Comparison of ENCODE assay signal across 14 cellular contexts in the genomic region with DNA sequence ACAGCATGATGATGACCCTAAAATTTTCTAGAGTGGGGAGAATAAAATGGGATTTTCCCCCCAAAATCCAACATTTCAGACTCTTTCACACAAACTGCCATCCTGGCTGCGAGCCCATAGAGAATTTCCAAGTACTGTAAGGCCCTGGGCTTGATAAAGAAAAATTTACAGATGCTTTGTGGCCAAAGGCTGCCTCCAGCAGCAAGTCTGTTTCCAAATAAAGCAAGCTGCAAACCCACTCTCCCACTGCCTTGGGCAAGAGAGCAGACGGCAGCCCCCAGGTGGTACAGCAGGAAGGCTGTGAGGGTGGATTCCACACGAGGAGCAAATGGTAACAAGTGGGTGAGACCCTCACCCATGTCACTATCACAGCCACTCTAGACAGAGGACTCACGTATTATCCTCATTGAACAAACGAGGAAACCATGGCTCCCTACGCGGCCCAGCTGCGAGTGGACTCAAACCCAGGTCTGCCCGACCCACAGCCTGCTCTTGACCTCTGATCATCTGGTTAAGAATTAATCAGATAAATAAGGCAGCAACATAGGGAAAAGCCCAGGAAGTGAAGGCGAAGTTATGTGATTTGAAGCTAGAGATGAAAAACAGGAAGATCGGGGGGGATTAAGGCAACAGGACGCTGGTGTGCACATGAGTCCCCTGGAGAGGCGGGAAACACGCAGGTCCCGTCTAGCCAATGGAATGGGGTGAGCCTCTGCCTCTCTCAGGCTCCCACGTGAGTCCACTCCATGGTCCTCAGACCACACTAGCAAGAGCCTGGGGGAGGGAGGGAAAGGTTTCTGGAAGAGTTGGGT. TPM values are rescaled to one million over a fixed set of nuclear protein-coding genes. Genes with fewer than 3 reads are reported as not detected.
DNase-seq lines count a peak whose midpoint lies in the region; ATAC-seq and TF ChIP-seq lines count a peak whose summit lies in the region.
"Had no signal": no experiment of that assay in that cellular context is flagged by ENCODE, and none has a peak within 500 bp of the region (broad histone marks: within the 10 kb centered on the region; RNA-seq: fewer than 3 reads in every experiment).

No MANE protein-coding gene starts in this region.

- peaks cover 0 to 2% (median 0%) of the 10 kb centered on the region in 5 donors for H3K9me3 Mint-ChIP-seq in CD8-positive, alpha-beta memory T cell
- peaks cover 0 to 2% (median 0%) of the 10 kb centered on the region in 11 donors for H3K9me3 Mint-ChIP-seq in naive thymus-derived CD4-positive, alpha-beta T cell
- H3K9me3 Mint-ChIP-seq: natural killer cell had no signal

- peaks cover 0 to 6% (median 4%) of the 10 kb centered on the region in 3 donors for H3K36me3 Mint-ChIP-seq in CD8-positive, alpha-beta memory T cell
- peaks cover 0 to 16% (median 4%) of the 10 kb centered on the region in 5 donors for H3K36me3 Mint-ChIP-seq in naive thymus-derived CD4-positive, alpha-beta T cell
- H3K36me3 Mint-ChIP-seq: natural killer cell had no signal

- no peaks in the 10 kb centered on the region for H3K27me3 ChIP-seq in CD8-positive, alpha-beta memory T cell (ENCODE audit: insufficient read depth, low read length, poor library complexity, severe bottlenecking)
- no peaks in the 10 kb centered on the region for H3K27me3 ChIP-seq in naive thymus-derived CD4-positive, alpha-beta T cell (ENCODE audit: control insufficient read depth in 2 of 2, insufficient read depth in 2 of 2, low read length in 2 of 2)
- H3K27me3 ChIP-seq in ovary, result no peaks in the 10 kb centered on the region

- peak overlapping the region in 7 of 8 donors; percentile 39 to 89 (median 51) for H3K27ac Mint-ChIP-seq in CD8-positive, alpha-beta memory T cell
- H3K27ac Mint-ChIP-seq in naive thymus-derived CD4-positive, alpha-beta T cell, result peak overlapping the region; percentile 57 to 96 (median 91)
- H3K27ac Mint-ChIP-seq: natural killer cell had no signal

- CTCF ChIA-PET in CD8-positive, alpha-beta memory T cell (lab: Charles Lee), result no interaction called here
- CTCF ChIA-PET in naive thymus-derived CD4-positive, alpha-beta T cell (lab: Charles Lee), result interaction anchor here (0.6 kb wide), 1 partner anchor 1043 kb away, joined by 3 read pairs; no protein-coding TSS in a partner anchor

- TF ChIP-seq POLR2A in ovary (IDR thresholded peaks at IDR 0.05), result no peak

- H3K4me3 ChIP-seq in CD8-positive, alpha-beta memory T cell (ENCODE audit: low read length), result no peak overlapping the region
- no peak overlapping the region for H3K4me3 ChIP-seq in choroid plexus epithelial cell (ENCODE audit: low read depth, low read length)
- no peak overlapping the region for H3K4me3 ChIP-seq in naive thymus-derived CD4-positive, alpha-beta T cell (ENCODE audit: low read length)
- no peak overlapping the region for H3K4me3 ChIP-seq in ovary
- H3K4me3 ChIP-seq: HAP-1 had no signal

- TF ChIP-seq CTCF in choroid plexus epithelial cell (conservative IDR thresholded peaks at IDR 0.05; ENCODE audit: low read depth, low read length) (no peak), ovary (IDR thresholded peaks at IDR 0.05) (no peak)

- H3K27me3 Mint-ChIP-seq in CD8-positive, alpha-beta memory T cell, result peaks cover 0 to 4% of the 10 kb centered on the region in 2 donors
- H3K27me3 Mint-ChIP-seq in naive thymus-derived CD4-positive, alpha-beta T cell, result peaks cover 0 to 64% (median 0%) of the 10 kb centered on the region in 5 donors

- H3K36me3 ChIP-seq in CD8-positive, alpha-beta memory T cell (ENCODE audit: insufficient read depth, low read length), result no peaks in the 10 kb centered on the region
- H3K36me3 ChIP-seq in naive thymus-derived CD4-positive, alpha-beta T cell (ENCODE audit: control insufficient read depth in 2 of 3, insufficient read depth in 3 of 3, low read length in 3 of 3), result peaks cover 0 to 5% (median 0%) of the 10 kb centered on the region in 3 experiments
- no peaks in the 10 kb centered on the region for H3K36me3 ChIP-seq in ovary
- H3K36me3 ChIP-seq: HAP-1 had no signal

- peaks cover 32% of the 10 kb centered on the region for H3K4me1 ChIP-seq in CD8-positive, alpha-beta memory T cell (ENCODE audit: insufficient read depth, low read length)
- peaks cover 24 to 28% of the 10 kb centered on the region in 2 donors for H3K4me1 ChIP-seq in naive thymus-derived CD4-positive, alpha-beta T cell (ENCODE audit: control insufficient read depth in 2 of 2, insufficient read depth in 2 of 2, low read length in 2 of 2)
- peaks cover 5% of the 10 kb centered on the region for H3K4me1 ChIP-seq in ovary (ENCODE audit: insufficient read depth)
- H3K4me1 ChIP-seq: HAP-1 had no signal

- peak overlapping the region; percentile 47 to 81 (median 63) for H3K4me3 Mint-ChIP-seq in CD8-positive, alpha-beta memory T cell
- H3K4me3 Mint-ChIP-seq in naive thymus-derived CD4-positive, alpha-beta T cell, result peak overlapping the region; percentile 46 to 80 (median 63)
- H3K4me3 Mint-ChIP-seq: natural killer cell had no signal

- no peak overlapping the region for H3K27ac ChIP-seq in CD8-positive, alpha-beta memory T cell (ENCODE audit: low read depth, low read length)
- peak overlapping the region; percentile 63 for H3K27ac ChIP-seq in naive thymus-derived CD4-positive, alpha-beta T cell (ENCODE audit: low read depth, low read length)
- no peak overlapping the region for H3K27ac ChIP-seq in ovary
- H3K27ac ChIP-seq: C4-2B, HL-60 had no signal

- peak in 1 of 5 donors; percentile 25 for DNase-seq in CD8-positive, alpha-beta memory T cell
- DNase-seq in NCI-H69 (lab: John Stamatoyannopoulos, UW), result peak; percentile 36
- peak; percentile 23 for DNase-seq in choroid plexus epithelial cell (ENCODE audit: low read depth)
- DNase-seq in naive thymus-derived CD4-positive, alpha-beta T cell, result peak in 1 of 9 donors; percentile 28
- no peak for DNase-seq in ovary
- no peak for DNase-seq in OCI-M1 (lab: John Stamatoyannopoulos, UW)
- DNase-seq in SHP77 (lab: John Stamatoyannopoulos, UW), result no peak
- DNase-seq: natural killer cell, NCI-H2029, SIG-M5 had no signal

- intact Hi-C loops in naive thymus-derived CD4-positive, alpha-beta T cell (cut with micrococcal nuclease), result loop anchor here (1.0 to 5.0 kb wide), 5 partner anchors 15 to 42 kb away; no protein-coding TSS in a partner anchor
- intact Hi-C loops in ovary (cut with DNase I), result no loop called here

- POLR2A ChIA-PET in CD8-positive, alpha-beta memory T cell (lab: Charles Lee), result interaction anchor here (0.5 to 0.6 kb wide), 4 partner anchors 23 to 1722 kb away, joined by 3 to 5 read pairs (median 3); no protein-coding TSS in a partner anchor
- POLR2A ChIA-PET in naive thymus-derived CD4-positive, alpha-beta T cell (lab: Charles Lee), result interaction anchor here (0.5 to 1.5 kb wide), 5 partner anchors 11 to 365 kb away, joined by 3 to 7 read pairs (median 3); no protein-coding TSS in a partner anchor

- H3K9me3 ChIP-seq in CD8-positive, alpha-beta memory T cell (ENCODE audit: low read length), result no peaks in the 10 kb centered on the region
- H3K9me3 ChIP-seq in naive thymus-derived CD4-positive, alpha-beta T cell (ENCODE audit: control insufficient read depth in 2 of 3, low read length in 3 of 3), result no peaks in the 10 kb centered on the region
- no peaks in the 10 kb centered on the region for H3K9me3 ChIP-seq in ovary
- H3K9me3 ChIP-seq: HAP-1 had no signal

- 56 to 68% (median 63%) methylated on average over 16 of the region's 16 CpGs for WGBS in ovary, 3 donors

- H3K4me1 Mint-ChIP-seq in CD8-positive, alpha-beta memory T cell, result peaks cover 34 to 51% (median 45%) of the 10 kb centered on the region in 3 donors
- H3K4me1 Mint-ChIP-seq in naive thymus-derived CD4-positive, alpha-beta T cell, result peaks cover 15 to 56% (median 47%) of the 10 kb centered on the region in 7 donors

- ATAC-seq in naive thymus-derived CD4-positive, alpha-beta T cell, result peak; percentile 7
- ATAC-seq: sciatic nerve had no signal

- no peak for TF ChIP-seq EP300 in ovary (IDR thresholded peaks at IDR 0.05)

RNA-seq across cellular contexts. Expression of a gene that starts 37.4 kb away (rescaled TPM):
- total RNA-seq in CD8-positive, alpha-beta memory T cell, result 1 to 10 TPM; 3.8 TPM
- 3.6 TPM for polyA plus RNA-seq in CD8-positive, alpha-beta memory T cell
- 10 to 100 TPM in 4 of 5 experiments, 1 to 10 TPM in 1; 7.4 to 63.4 (median 39.5) TPM for total RNA-seq in naive thymus-derived CD4-positive, alpha-beta T cell
- 10 to 100 TPM; 10.5 to 16.2 TPM for polyA plus RNA-seq in naive thymus-derived CD4-positive, alpha-beta T cell
- total RNA-seq in ovary, result 10 to 100 TPM; 17.7 to 75.7 (median 44.3) TPM
- 10 to 100 TPM; 17.2 to 18.2 TPM for polyA plus RNA-seq in ovary

Comparison
In these comparisons a context has a peak if more than half of its experiments do, and no peak if none do; other contexts are left out.
1. DNase-seq: peak in NCI-H69 (single experiment) and choroid plexus epithelial cell (single experiment); none in ovary (0 of 5), OCI-M1 (single experiment) and SHP77 (0 of 2).
2. intact Hi-C loops: an anchor here in naive thymus-derived CD4-positive, alpha-beta T cell (1.0 to 5.0 kb wide); none called in ovary.